1 cellular context compared by ENCODE assay signal in genomic region chr10:126910798-126911197, GRCh38.
TF ChIP-seq lines count a peak whose summit lies in the region.

No MANE protein-coding gene starts in this region.

TF ChIP-seq in IMR-90, 13 proteins besides CTCF, POLR2A, EP300 and RAD21:
- TF ChIP-seq MAFK (IDR thresholded peaks at IDR 0.05; ENCODE audit: low read depth, low read length) (no peak), NFE2L2 (IDR thresholded peaks at IDR 0.05; ENCODE audit: low read depth, low read length) (no peak), MXI1 (IDR thresholded peaks at IDR 0.05; ENCODE audit: borderline replicate concordance, low read depth, low read length) (no peak)
